ENCODE assay signal across 8 cellular contexts in genomic region chr17:47941246-47941997, GRCh38. TPM values are rescaled to one million over a fixed set of nuclear protein-coding genes. Genes with fewer than 3 reads are reported as not detected.
A peak's percentile ranks its signal among the peaks of the same experiment; 100 is the strongest.
DNase-seq lines count a peak whose midpoint lies in the region; ATAC-seq and TF ChIP-seq lines count a peak whose summit lies in the region.

TSS of gene PNPO (plus strand) at chr17:47941571. CDS start at chr17:47941676, 105 bp downstream.

- H3K9me3 ChIP-seq in breast epithelium = no peaks in the 10 kb centered on the region
- H3K9me3 ChIP-seq in iPS-20b (ENCODE audit: insufficient read depth, low read depth, low read length) = peaks cover 4% of the 10 kb centered on the region

- H3K27me3 ChIP-seq in ACC112 (ENCODE audit: insufficient read depth, low read length) (no peaks in the 10 kb centered on the region), breast epithelium (no peaks in the 10 kb centered on the region), iPS-20b (ENCODE audit: insufficient read depth, low read length) (peaks cover 30% of the 10 kb centered on the region)

- peak within 1 kb of the TSS; percentile 84 for H3K4me3 ChIP-seq in ACC112 (ENCODE audit: low read depth, low read length)
- peak within 1 kb of the TSS; percentile 88 to 96 (median 88) for H3K4me3 ChIP-seq in breast epithelium
- peak within 1 kb of the TSS; percentile 69 for H3K4me3 ChIP-seq in iPS-20b (ENCODE audit: low read length)
- peak within 1 kb of the TSS; percentile 58 to 97 (median 81) for H3K4me3 ChIP-seq in skin epidermis

- TF ChIP-seq CTCF in VCaP (conservative IDR thresholded peaks at IDR 0.05) = 0 out of 2 replicates have a peak, but pooled peaks have one; percentile 11
- peak in 2 of 3 donors; percentile 22 to 27 for TF ChIP-seq CTCF in breast epithelium (IDR thresholded peaks at IDR 0.05)

- H3K27ac ChIP-seq in ACC112 (ENCODE audit: low read depth, low read length) (peak within 1 kb of the TSS; percentile 23; the same call in 1 of the 2 replicates), VCaP (peak within 1 kb of the TSS; percentile 87), breast epithelium (peak within 1 kb of the TSS; percentile 89 to 91), iPS-20b (ENCODE audit: low read length) (no peak within 1 kb of the TSS), skin epidermis (peak within 1 kb of the TSS; percentile 26 to 93 (median 83))

- DNase-seq in NCI-H2196 (lab: John Stamatoyannopoulos, UW; ENCODE audit: unreplicated experiment) = peak; percentile 99
- peak; percentile 93 to 98 for DNase-seq in breast epithelium (ENCODE audit: low spot score in 2 of 2)

- ATAC-seq in GM18868 (IDR thresholded peaks at IDR 0.05; ENCODE audit: unreplicated experiment) (peak; percentile 90), HG03108 (IDR thresholded peaks at IDR 0.05; ENCODE audit: unreplicated experiment) (peak; percentile 93)

- H3K79me2 ChIP-seq in ACC112 (ENCODE audit: control insufficient read depth, insufficient read depth, low read length, unreplicated experiment) = peaks cover 7% of the 10 kb centered on the region

- peak within 1 kb of the TSS; percentile 92 for H2AFZ ChIP-seq in ACC112 (ENCODE audit: low read length, unreplicated experiment)

- H3K4me1 ChIP-seq in ACC112 (ENCODE audit: control insufficient read depth, insufficient read depth, low read length, unreplicated experiment) = peaks cover 14% of the 10 kb centered on the region
- H3K4me1 ChIP-seq in breast epithelium = peaks cover 5 to 29% of the 10 kb centered on the region in 2 donors
- H3K4me1 ChIP-seq in iPS-20b (ENCODE audit: insufficient read depth, low read length) = peaks cover 5% of the 10 kb centered on the region; the same call in 1 of the 2 replicates

- TF ChIP-seq POLR2A in breast epithelium (IDR thresholded peaks at IDR 0.05) = no peak

- intact Hi-C loops in breast epithelium (cut with DNase I; ENCODE audit: low total_unique reads) = no loop called here

- peak within 1 kb of the TSS; percentile 67 for H3K9ac ChIP-seq in iPS-20b (ENCODE audit: low read depth, low read length)

- no peaks in the 10 kb centered on the region for H3K36me3 ChIP-seq in ACC112 (ENCODE audit: insufficient read depth, low read length)
- H3K36me3 ChIP-seq in breast epithelium = no peaks in the 10 kb centered on the region
- peaks cover 11% of the 10 kb centered on the region; the same call in 1 of the 2 replicates for H3K36me3 ChIP-seq in iPS-20b (ENCODE audit: insufficient read depth, low read depth, low read length)

RNA-seq across cellular contexts. Expression of gene PNPO, which starts in this region (rescaled TPM):
- total RNA-seq in breast epithelium = 10 to 100 TPM; 28.3 to 61.2 (median 34.7) TPM
